Comparison of ENCODE assay signal across 1 cellular context in the genomic region with DNA sequence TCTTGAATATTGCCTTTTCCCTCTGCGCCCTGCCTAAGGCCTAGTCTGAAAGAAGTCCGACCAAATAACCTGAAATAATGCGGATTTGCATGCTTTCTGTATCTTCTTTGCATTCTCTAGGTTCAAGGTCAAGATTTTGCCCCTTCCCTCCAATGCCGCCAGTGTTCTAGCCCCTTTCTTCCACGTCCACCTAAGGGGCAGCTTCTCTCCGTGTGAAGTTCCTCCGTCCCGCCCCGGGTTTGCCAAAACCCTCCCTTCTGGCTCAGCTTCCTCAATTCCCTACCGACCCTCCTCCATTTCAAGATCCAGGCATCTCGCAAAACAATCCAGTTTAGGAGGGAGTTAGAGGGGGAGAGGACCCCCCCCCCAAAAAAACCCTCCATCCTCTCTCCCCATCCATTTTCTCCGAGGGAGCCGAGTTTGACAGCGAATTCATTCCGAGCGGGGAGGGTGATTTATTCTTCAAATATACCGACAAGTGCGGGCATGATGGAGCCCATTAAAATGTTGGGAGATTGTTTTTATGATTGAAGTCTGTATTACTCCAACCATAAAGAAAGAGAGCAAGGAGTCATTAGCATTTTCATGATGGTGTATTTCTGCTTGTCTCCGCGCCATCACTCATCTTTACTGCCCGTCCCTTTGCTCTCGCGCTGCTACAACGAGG.
TF ChIP-seq lines count a peak whose summit lies in the region.

No MANE protein-coding gene starts in this region.

TF ChIP-seq in HEK293, 187 proteins besides CTCF, POLR2A, EP300 and RAD21 (continued from another document and continues in another):
- TF ChIP-seq, protein P1, sequence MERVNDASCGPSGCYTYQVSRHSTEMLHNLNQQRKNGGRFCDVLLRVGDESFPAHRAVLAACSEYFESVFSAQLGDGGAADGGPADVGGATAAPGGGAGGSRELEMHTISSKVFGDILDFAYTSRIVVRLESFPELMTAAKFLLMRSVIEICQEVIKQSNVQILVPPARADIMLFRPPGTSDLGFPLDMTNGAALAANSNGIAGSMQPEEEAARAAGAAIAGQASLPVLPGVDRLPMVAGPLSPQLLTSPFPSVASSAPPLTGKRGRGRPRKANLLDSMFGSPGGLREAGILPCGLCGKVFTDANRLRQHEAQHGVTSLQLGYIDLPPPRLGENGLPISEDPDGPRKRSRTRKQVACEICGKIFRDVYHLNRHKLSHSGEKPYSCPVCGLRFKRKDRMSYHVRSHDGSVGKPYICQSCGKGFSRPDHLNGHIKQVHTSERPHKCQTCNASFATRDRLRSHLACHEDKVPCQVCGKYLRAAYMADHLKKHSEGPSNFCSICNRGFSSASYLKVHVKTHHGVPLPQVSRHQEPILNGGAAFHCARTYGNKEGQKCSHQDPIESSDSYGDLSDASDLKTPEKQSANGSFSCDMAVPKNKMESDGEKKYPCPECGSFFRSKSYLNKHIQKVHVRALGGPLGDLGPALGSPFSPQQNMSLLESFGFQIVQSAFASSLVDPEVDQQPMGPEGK (tag by site-specific recombination; IDR thresholded peaks at IDR 0.05): peak; percentile 68
- no peak for TF ChIP-seq ZNF768 (tag by site-specific recombination; IDR thresholded peaks at IDR 0.05)
- no peak for TF ChIP-seq ZNF623 (tag by site-specific recombination; IDR thresholded peaks at IDR 0.05)
- no peak for TF ChIP-seq ZNF211 (tag by site-specific recombination; IDR thresholded peaks at IDR 0.05; ENCODE audit: low read depth)
- TF ChIP-seq, protein P2, sequence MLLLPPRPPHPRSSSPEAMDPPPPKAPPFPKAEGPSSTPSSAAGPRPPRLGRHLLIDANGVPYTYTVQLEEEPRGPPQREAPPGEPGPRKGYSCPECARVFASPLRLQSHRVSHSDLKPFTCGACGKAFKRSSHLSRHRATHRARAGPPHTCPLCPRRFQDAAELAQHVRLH (tag by site-specific recombination; IDR thresholded peaks at IDR 0.05): no peak
- no peak for TF ChIP-seq ZNF544 (tag by site-specific recombination; IDR thresholded peaks at IDR 0.05)
- no peak for TF ChIP-seq ZNF214 (tag by site-specific recombination; IDR thresholded peaks at IDR 0.05; ENCODE audit: borderline replicate concordance)
- TF ChIP-seq ZNF629 (tag by site-specific recombination; IDR thresholded peaks at IDR 0.05): no peak
- TF ChIP-seq ZNF121 (tag by site-specific recombination; IDR thresholded peaks at IDR 0.05): no peak
- TF ChIP-seq ZNF626 (tag by site-specific recombination; IDR thresholded peaks at IDR 0.05): no peak
- TF ChIP-seq ZBTB10 (tag by site-specific recombination; IDR thresholded peaks at IDR 0.05): no peak
- no peak for TF ChIP-seq ZNF660 (tag by site-specific recombination; IDR thresholded peaks at IDR 0.05)
- TF ChIP-seq BCL6B (tag by site-specific recombination; IDR thresholded peaks at IDR 0.05): no peak
- no peak for TF ChIP-seq ZBTB21 (tag by site-specific recombination; IDR thresholded peaks at IDR 0.05)
- TF ChIP-seq ZSCAN16 (tag by site-specific recombination; IDR thresholded peaks at IDR 0.05): no peak
- TF ChIP-seq ZNF776 (tag by site-specific recombination; IDR thresholded peaks at IDR 0.05; ENCODE audit: borderline replicate concordance): no peak
- TF ChIP-seq, protein P3, sequence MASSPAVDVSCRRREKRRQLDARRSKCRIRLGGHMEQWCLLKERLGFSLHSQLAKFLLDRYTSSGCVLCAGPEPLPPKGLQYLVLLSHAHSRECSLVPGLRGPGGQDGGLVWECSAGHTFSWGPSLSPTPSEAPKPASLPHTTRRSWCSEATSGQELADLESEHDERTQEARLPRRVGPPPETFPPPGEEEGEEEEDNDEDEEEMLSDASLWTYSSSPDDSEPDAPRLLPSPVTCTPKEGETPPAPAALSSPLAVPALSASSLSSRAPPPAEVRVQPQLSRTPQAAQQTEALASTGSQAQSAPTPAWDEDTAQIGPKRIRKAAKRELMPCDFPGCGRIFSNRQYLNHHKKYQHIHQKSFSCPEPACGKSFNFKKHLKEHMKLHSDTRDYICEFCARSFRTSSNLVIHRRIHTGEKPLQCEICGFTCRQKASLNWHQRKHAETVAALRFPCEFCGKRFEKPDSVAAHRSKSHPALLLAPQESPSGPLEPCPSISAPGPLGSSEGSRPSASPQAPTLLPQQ (tag by site-specific recombination; IDR thresholded peaks at IDR 0.05): no peak
- TF ChIP-seq GFI1B (tag by site-specific recombination; IDR thresholded peaks at IDR 0.05): no peak
- peak; percentile 69 for TF ChIP-seq ZNF341 (tag by site-specific recombination; IDR thresholded peaks at IDR 0.05; ENCODE audit: low read depth)
- TF ChIP-seq, protein P4, sequence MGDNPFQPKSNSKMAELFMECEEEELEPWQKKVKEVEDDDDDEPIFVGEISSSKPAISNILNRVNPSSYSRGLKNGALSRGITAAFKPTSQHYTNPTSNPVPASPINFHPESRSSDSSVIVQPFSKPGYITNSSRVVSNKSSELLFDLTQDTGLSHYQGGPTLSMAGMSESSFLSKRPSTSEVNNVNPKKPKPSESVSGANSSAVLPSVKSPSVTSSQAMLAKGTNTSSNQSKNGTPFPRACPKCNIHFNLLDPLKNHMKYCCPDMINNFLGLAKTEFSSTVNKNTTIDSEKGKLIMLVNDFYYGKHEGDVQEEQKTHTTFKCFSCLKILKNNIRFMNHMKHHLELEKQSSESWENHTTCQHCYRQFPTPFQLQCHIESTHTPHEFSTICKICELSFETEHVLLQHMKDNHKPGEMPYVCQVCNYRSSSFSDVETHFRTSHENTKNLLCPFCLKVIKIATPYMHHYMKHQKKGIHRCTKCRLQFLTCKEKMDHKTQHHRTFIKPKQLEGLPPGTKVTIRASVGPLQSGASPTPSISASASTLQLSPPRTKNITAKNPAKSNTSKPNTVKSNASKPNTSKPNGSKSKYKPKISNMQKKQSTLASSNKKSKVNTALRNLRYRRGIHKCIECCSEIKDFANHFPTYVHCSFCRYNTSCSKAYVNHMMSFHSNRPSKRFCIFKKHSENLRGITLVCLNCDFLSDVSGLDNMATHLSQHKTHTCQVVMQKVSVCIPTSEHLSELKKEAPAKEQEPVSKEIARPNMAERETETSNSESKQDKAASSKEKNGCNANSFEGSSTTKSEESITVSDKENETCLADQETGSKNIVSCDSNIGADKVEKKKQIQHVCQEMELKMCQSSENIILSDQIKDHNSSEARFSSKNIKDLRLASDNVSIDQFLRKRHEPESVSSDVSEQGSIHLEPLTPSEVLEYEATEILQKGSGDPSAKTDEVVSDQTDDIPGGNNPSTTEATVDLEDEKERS (tag by site-specific recombination; IDR thresholded peaks at IDR 0.05): no peak
- TF ChIP-seq BCL11B (tag by site-specific recombination; IDR thresholded peaks at IDR 0.05; ENCODE audit: low read depth): no peak
- no peak for TF ChIP-seq ZNF140 (tag by site-specific recombination; IDR thresholded peaks at IDR 0.05)
- TF ChIP-seq ZNF473 (tag by site-specific recombination; IDR thresholded peaks at IDR 0.05): no peak
- no peak for TF ChIP-seq ZNF596 (tag by site-specific recombination; IDR thresholded peaks at IDR 0.05)
- TF ChIP-seq ZNF792 (tag by site-specific recombination; IDR thresholded peaks at IDR 0.05): no peak
- no peak for TF ChIP-seq RBAK (tag by site-specific recombination; IDR thresholded peaks at IDR 0.05)
- TF ChIP-seq, protein P5, sequence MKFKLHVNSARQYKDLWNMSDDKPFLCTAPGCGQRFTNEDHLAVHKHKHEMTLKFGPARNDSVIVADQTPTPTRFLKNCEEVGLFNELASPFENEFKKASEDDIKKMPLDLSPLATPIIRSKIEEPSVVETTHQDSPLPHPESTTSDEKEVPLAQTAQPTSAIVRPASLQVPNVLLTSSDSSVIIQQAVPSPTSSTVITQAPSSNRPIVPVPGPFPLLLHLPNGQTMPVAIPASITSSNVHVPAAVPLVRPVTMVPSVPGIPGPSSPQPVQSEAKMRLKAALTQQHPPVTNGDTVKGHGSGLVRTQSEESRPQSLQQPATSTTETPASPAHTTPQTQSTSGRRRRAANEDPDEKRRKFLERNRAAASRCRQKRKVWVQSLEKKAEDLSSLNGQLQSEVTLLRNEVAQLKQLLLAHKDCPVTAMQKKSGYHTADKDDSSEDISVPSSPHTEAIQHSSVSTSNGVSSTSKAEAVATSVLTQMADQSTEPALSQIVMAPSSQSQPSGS (tag by site-specific recombination; IDR thresholded peaks at IDR 0.05; ENCODE audit: low read depth): no peak
- no peak for TF ChIP-seq ZNF529 (tag by site-specific recombination; IDR thresholded peaks at IDR 0.05; ENCODE audit: insufficient replicate concordance)
- peak; percentile 15; the same call in 1 of the 2 replicates for TF ChIP-seq YY1 (tag by site-specific recombination; IDR thresholded peaks at IDR 0.05)
- no peak for TF ChIP-seq KLF8 (tag by site-specific recombination; IDR thresholded peaks at IDR 0.05)
- no peak for TF ChIP-seq ZNF37A (tag by site-specific recombination; IDR thresholded peaks at IDR 0.05)
- no peak for TF ChIP-seq ZNF426 (tag by site-specific recombination; IDR thresholded peaks at IDR 0.05)
- TF ChIP-seq ZNF138 (tag by site-specific recombination; IDR thresholded peaks at IDR 0.05; ENCODE audit: borderline replicate concordance): no peak
- no peak for TF ChIP-seq ZNF114 (tag by site-specific recombination; IDR thresholded peaks at IDR 0.05)
- TF ChIP-seq, protein P6, sequence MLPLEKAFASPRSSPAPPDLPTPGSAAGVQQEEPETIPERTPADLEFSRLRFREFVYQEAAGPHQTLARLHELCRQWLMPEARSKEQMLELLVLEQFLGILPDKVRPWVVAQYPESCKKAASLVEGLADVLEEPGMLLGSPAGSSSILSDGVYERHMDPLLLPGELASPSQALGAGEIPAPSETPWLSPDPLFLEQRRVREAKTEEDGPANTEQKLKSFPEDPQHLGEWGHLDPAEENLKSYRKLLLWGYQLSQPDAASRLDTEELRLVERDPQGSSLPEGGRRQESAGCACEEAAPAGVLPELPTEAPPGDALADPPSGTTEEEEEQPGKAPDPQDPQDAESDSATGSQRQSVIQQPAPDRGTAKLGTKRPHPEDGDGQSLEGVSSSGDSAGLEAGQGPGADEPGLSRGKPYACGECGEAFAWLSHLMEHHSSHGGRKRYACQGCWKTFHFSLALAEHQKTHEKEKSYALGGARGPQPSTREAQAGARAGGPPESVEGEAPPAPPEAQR (tag by site-specific recombination; IDR thresholded peaks at IDR 0.05): no peak
- TF ChIP-seq ZNF416 (tag by site-specific recombination; IDR thresholded peaks at IDR 0.05): no peak
- no peak for TF ChIP-seq ZFHX2 (tag by site-specific recombination; conservative IDR thresholded peaks at IDR 0.05)
- TF ChIP-seq ZSCAN23 (tag by site-specific recombination; IDR thresholded peaks at IDR 0.05): no peak
- TF ChIP-seq ZNF19 (tag by site-specific recombination; IDR thresholded peaks at IDR 0.05; ENCODE audit: low read depth): no peak
- TF ChIP-seq ZNF266 (tag by site-specific recombination; IDR thresholded peaks at IDR 0.05; ENCODE audit: low read depth): no peak
- TF ChIP-seq ZBTB20 (tag by site-specific recombination; IDR thresholded peaks at IDR 0.05): peak; percentile 34; the same call in 1 of the 2 replicates
- TF ChIP-seq ZNF747 (tag by site-specific recombination; IDR thresholded peaks at IDR 0.05): no peak
- no peak for TF ChIP-seq PRDM4 (tag by site-specific recombination; IDR thresholded peaks at IDR 0.05)
- TF ChIP-seq ZNF274 (IDR thresholded peaks at IDR 0.05; ENCODE audit: low read length): no peak
- no peak for TF ChIP-seq ZNF274 (tag by site-specific recombination; IDR thresholded peaks at IDR 0.05; ENCODE audit: borderline replicate concordance)
- TF ChIP-seq ZNF223 (tag by site-specific recombination; IDR thresholded peaks at IDR 0.05): no peak
- TF ChIP-seq ZNF175 (tag by site-specific recombination; IDR thresholded peaks at IDR 0.05): no peak
- no peak for TF ChIP-seq ZNF571 (tag by site-specific recombination; IDR thresholded peaks at IDR 0.05)
- TF ChIP-seq PRDM1 (tag by site-specific recombination; IDR thresholded peaks at IDR 0.05): no peak
